ENCODE assay signal across 11 cellular contexts in the genomic region with DNA sequence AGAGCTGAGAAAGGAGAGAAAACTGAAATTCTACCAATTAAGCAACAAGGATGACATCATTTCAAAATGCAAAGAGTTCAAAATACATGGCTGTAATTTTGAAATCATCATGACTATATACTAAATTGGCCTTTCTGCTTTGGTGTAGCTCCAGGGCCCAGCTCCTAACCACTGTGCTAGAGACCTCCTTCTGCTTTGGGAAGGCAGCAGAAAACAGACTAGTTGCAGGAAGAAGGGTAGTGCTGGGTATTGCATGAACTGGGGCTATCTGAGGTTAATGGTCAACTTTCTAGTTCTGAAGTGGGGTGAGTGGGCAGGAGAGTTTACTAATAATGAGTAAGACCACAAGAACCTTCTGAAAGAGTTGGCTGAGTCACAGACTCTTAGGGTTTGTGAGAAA.
DNase-seq lines count a peak whose midpoint lies in the region; ATAC-seq and TF ChIP-seq lines count a peak whose summit lies in the region.
"Had no signal": no experiment of that assay in that cellular context is flagged by ENCODE, and none has a peak within 500 bp of the region (broad histone marks: within the 10 kb centered on the region; RNA-seq: fewer than 3 reads in every experiment).

No MANE protein-coding gene starts in this region.

- H3K36me3 ChIP-seq in heart left ventricle, result no peaks in the 10 kb centered on the region

- H3K9me3 ChIP-seq in heart left ventricle, result peaks cover 0 to 4% (median 0%) of the 10 kb centered on the region in 12 donors

- peak; percentile 72 for DNase-seq in kidney glomerular epithelial cell (lab: John Stamatoyannopoulos, UW)
- no peak for DNase-seq in AG08395 (ENCODE audit: low spot score)
- DNase-seq in activated CD8-positive, alpha-beta memory T cell treated with anti-CD3 and anti-CD28 coated beads, Interleukin-2, amount 50 U/mL, for 48 hours, result no peak
- DNase-seq in heart left ventricle, result no peak
- no peak for DNase-seq in NCI-H2107 treated with DMSO at 0.1 percent for 48 hours (lab: John Stamatoyannopoulos, UW; ENCODE audit: unreplicated experiment)
- DNase-seq: activated CD4-positive, alpha-beta T cell treated with anti-CD3 and anti-CD28 coated beads for 4 hours; effector memory CD8-positive, alpha-beta T cell; NCI-H2029 treated with DMSO at 0.1 percent for 48 hours had no signal

- TF ChIP-seq POLR2A in heart left ventricle (IDR thresholded peaks at IDR 0.05), result no peak

- H3K27me3 ChIP-seq in heart left ventricle, result peaks cover 0 to 8% (median 0%) of the 10 kb centered on the region in 9 donors

- no peak overlapping the region for H3K4me3 ChIP-seq in heart left ventricle

- H3K4me1 ChIP-seq in heart left ventricle, result no peaks in the 10 kb centered on the region

- no peak for TF ChIP-seq CTCF in heart left ventricle (IDR thresholded peaks at IDR 0.05)

- ATAC-seq in GM18867 (IDR thresholded peaks at IDR 0.05; ENCODE audit: unreplicated experiment), result peak; percentile 99
- peak; percentile 99 for ATAC-seq in GM21786 (IDR thresholded peaks at IDR 0.05; ENCODE audit: unreplicated experiment)
- peak; percentile 100 for ATAC-seq in HG03521 (IDR thresholded peaks at IDR 0.05; ENCODE audit: unreplicated experiment)
- no peak for ATAC-seq in heart left ventricle
- ATAC-seq: effector memory CD8-positive, alpha-beta T cell had no signal

- no peak overlapping the region for H3K27ac ChIP-seq in heart left ventricle

- intact Hi-C loops in heart left ventricle (cut with DNase I), result no loop called here

Comparison
In these comparisons a context has a peak if more than half of its experiments do, and no peak if none do; other contexts are left out.
1. ATAC-seq: peak in GM18867 (single experiment), GM21786 (single experiment) and HG03521 (single experiment); none in heart left ventricle (0 of 4).